13 cellular contexts compared by ENCODE assay signal in genomic region chr6:44084231-44085014, GRCh38. TPM values are rescaled to one million over a fixed set of nuclear protein-coding genes. Genes with fewer than 3 reads are reported as not detected.
DNase-seq lines count a peak whose midpoint lies in the region; ATAC-seq and TF ChIP-seq lines count a peak whose summit lies in the region.
"Had no signal": no experiment of that assay in that cellular context is flagged by ENCODE, and none has a peak within 500 bp of the region (broad histone marks: within the 10 kb centered on the region; RNA-seq: fewer than 3 reads in every experiment).

No MANE protein-coding gene starts in this region.

- no peaks in the 10 kb centered on the region for H3F3A ChIP-seq in DOHH2 (ENCODE audit: control insufficient read depth, insufficient read depth)

- H3K4me1 ChIP-seq in DOHH2 (ENCODE audit: control insufficient read depth, low read length) (peaks cover 30% of the 10 kb centered on the region), endodermal cell (ENCODE audit: control insufficient read depth, insufficient read depth, low read length) (no peaks in the 10 kb centered on the region), upper lobe of left lung (peaks cover 0 to 8% (median 3%) of the 10 kb centered on the region in 4 donors)
- H3K4me1 ChIP-seq: left lung had no signal

- H3K9me3 ChIP-seq in DOHH2 (ENCODE audit: control insufficient read depth, insufficient read depth, low read length) (no peaks in the 10 kb centered on the region), endodermal cell (ENCODE audit: control insufficient read depth, low read length) (no peaks in the 10 kb centered on the region), upper lobe of left lung (no peaks in the 10 kb centered on the region), T-helper 17 cell (ENCODE audit: control insufficient read depth, low read length, poor library complexity, severe bottlenecking) (no peaks in the 10 kb centered on the region)
- H3K9me3 ChIP-seq: left lung had no signal

- H3K36me3 Mint-ChIP-seq in endodermal cell (ENCODE audit: low read depth) (peaks cover 6% of the 10 kb centered on the region), nephron progenitor cell (ENCODE audit: low read depth) (peaks cover 5% of the 10 kb centered on the region), T-helper 17 cell (ENCODE audit: low read depth) (no peaks in the 10 kb centered on the region)

- no peaks in the 10 kb centered on the region for H3K79me2 ChIP-seq in DOHH2 (ENCODE audit: control insufficient read depth, low read length)

- peak overlapping the region; percentile 31; the same call in 1 of the 2 replicates for H3K4me2 ChIP-seq in DOHH2 (ENCODE audit: low read length)

- no peaks in the 10 kb centered on the region for H4K20me1 ChIP-seq in DOHH2 (ENCODE audit: control insufficient read depth, insufficient read depth, low read depth, low read length)

- no peak overlapping the region for H3K27ac ChIP-seq in DOHH2 (ENCODE audit: low read depth, low read length)
- peak overlapping the region; percentile 72 for H3K27ac ChIP-seq in endodermal cell (ENCODE audit: low read depth, low read length)
- H3K27ac ChIP-seq in upper lobe of left lung = no peak overlapping the region
- H3K27ac ChIP-seq: left lung had no signal

- no peaks in the 10 kb centered on the region for H3K9me2 ChIP-seq in DOHH2 (replicated peaks; ENCODE audit: control insufficient read depth, low read length)

- no peak for TF ChIP-seq POLR2A in upper lobe of left lung (IDR thresholded peaks at IDR 0.05)

- no peak overlapping the region for H3K9ac ChIP-seq in endodermal cell (ENCODE audit: extremely low read depth, low read length, poor library complexity, severe bottlenecking)

- H3K4me3 ChIP-seq in DOHH2 (ENCODE audit: low read length) (peak overlapping the region; percentile 44; the same call in 1 of the 2 replicates), endodermal cell (ENCODE audit: low read length) (no peak overlapping the region), upper lobe of left lung (no peak overlapping the region)
- H3K4me3 ChIP-seq: left lung had no signal

- peak; percentile 52 for DNase-seq in NCI-H460 (ENCODE audit: extremely low read depth, low read depth)
- no peak for DNase-seq in endodermal cell
- peak; percentile 28 for DNase-seq in nephron progenitor cell
- DNase-seq in upper lobe of left lung = no peak
- no peak for DNase-seq in T-helper 17 cell
- DNase-seq in activated CD4-positive, alpha-beta T cell treated with anti-CD3 and anti-CD28 coated beads, Interleukin-2, amount 50 U/mL, for 48 hours = no peak
- DNase-seq in stimulated activated CD4-positive, alpha-beta T cell treated with anti-CD3 and anti-CD28 coated beads, Interleukin-4, amount 100 ng/mL, for 24 hours = no peak
- DNase-seq: activated CD4-positive, alpha-beta T cell treated with anti-CD3 and anti-CD28 coated beads for 36 hours; DMS79; left lung; NCI-H526 had no signal

- TF ChIP-seq CTCF in DOHH2 (IDR thresholded peaks at IDR 0.05; ENCODE audit: low read depth, low read length, poor library complexity, severe bottlenecking) (no peak), endodermal cell (conservative IDR thresholded peaks at IDR 0.05) (no peak), nephron progenitor cell (IDR thresholded peaks at IDR 0.05) (no peak), upper lobe of left lung (IDR thresholded peaks at IDR 0.05) (no peak)

- H3K4me3 Mint-ChIP-seq in endodermal cell (no peak overlapping the region), nephron progenitor cell (no peak overlapping the region), T-helper 17 cell (no peak overlapping the region)
- H3K4me3 Mint-ChIP-seq: activated CD4-positive, alpha-beta T cell treated with anti-CD3 and anti-CD28 coated beads for 36 hours; activated T-helper 17 cell treated with anti-CD3 and anti-CD28 coated beads, Interleukin-2, amount 50 U/mL, for 72 hours had no signal

- no peak for ATAC-seq in upper lobe of left lung (ENCODE audit: low FRiP score in 2 of 2)
- ATAC-seq in T-helper 17 cell = no peak
- ATAC-seq: activated CD4-positive, alpha-beta T cell treated with anti-CD3 and anti-CD28 coated beads for 36 hours; activated T-helper 17 cell treated with anti-CD3 and anti-CD28 coated beads, Interleukin-2, amount 50 U/mL, for 72 hours; left lung had no signal

- TF ChIP-seq EP300 in upper lobe of left lung (IDR thresholded peaks at IDR 0.05) = no peak

- H3K36me3 ChIP-seq in DOHH2 (ENCODE audit: control insufficient read depth, low read length) = no peaks in the 10 kb centered on the region
- no peaks in the 10 kb centered on the region for H3K36me3 ChIP-seq in endodermal cell (ENCODE audit: control insufficient read depth, insufficient read depth, low read length)
- peaks cover 0 to 6% (median 2%) of the 10 kb centered on the region in 4 donors for H3K36me3 ChIP-seq in upper lobe of left lung

- no peaks in the 10 kb centered on the region for H3K4me1 Mint-ChIP-seq in endodermal cell
- H3K4me1 Mint-ChIP-seq in nephron progenitor cell = peaks cover 38% of the 10 kb centered on the region
- H3K4me1 Mint-ChIP-seq in T-helper 17 cell = peaks cover 2% of the 10 kb centered on the region
- H3K4me1 Mint-ChIP-seq: activated CD4-positive, alpha-beta T cell treated with anti-CD3 and anti-CD28 coated beads for 36 hours; activated T-helper 17 cell treated with anti-CD3 and anti-CD28 coated beads, Interleukin-2, amount 50 U/mL, for 72 hours had no signal

- H3K9me3 Mint-ChIP-seq in endodermal cell = no peaks in the 10 kb centered on the region
- no peaks in the 10 kb centered on the region for H3K9me3 Mint-ChIP-seq in nephron progenitor cell
- H3K9me3 Mint-ChIP-seq: activated T-helper 17 cell treated with anti-CD3 and anti-CD28 coated beads, Interleukin-2, amount 50 U/mL, for 72 hours had no signal

- H3K27me3 Mint-ChIP-seq in endodermal cell (ENCODE audit: insufficient read depth) = no peaks in the 10 kb centered on the region
- H3K27me3 Mint-ChIP-seq in nephron progenitor cell (ENCODE audit: low read depth, poor library complexity) = no peaks in the 10 kb centered on the region
- no peaks in the 10 kb centered on the region for H3K27me3 Mint-ChIP-seq in T-helper 17 cell
- H3K27me3 Mint-ChIP-seq: activated CD4-positive, alpha-beta T cell treated with anti-CD3 and anti-CD28 coated beads for 36 hours; activated T-helper 17 cell treated with anti-CD3 and anti-CD28 coated beads, Interleukin-2, amount 50 U/mL, for 72 hours had no signal

- H3K27ac Mint-ChIP-seq in endodermal cell = no peak overlapping the region
- no peak overlapping the region for H3K27ac Mint-ChIP-seq in nephron progenitor cell
- no peak overlapping the region for H3K27ac Mint-ChIP-seq in T-helper 17 cell
- H3K27ac Mint-ChIP-seq: activated CD4-positive, alpha-beta T cell treated with anti-CD3 and anti-CD28 coated beads for 36 hours; activated T-helper 17 cell treated with anti-CD3 and anti-CD28 coated beads, Interleukin-2, amount 50 U/mL, for 72 hours had no signal

- no peaks in the 10 kb centered on the region for H3K27me3 ChIP-seq in DOHH2 (ENCODE audit: control insufficient read depth, low read length)
- H3K27me3 ChIP-seq in endodermal cell (ENCODE audit: control insufficient read depth, insufficient read depth, low read length, poor library complexity, severe bottlenecking) = no peaks in the 10 kb centered on the region
- H3K27me3 ChIP-seq in upper lobe of left lung = no peaks in the 10 kb centered on the region
- H3K27me3 ChIP-seq: left lung had no signal

- 90% methylated on average over 11 to 13 of the region's 13 CpGs for WGBS in endodermal cell (ENCODE audit: insufficient coverage in 1 of 2, insufficient read length in 1 of 2), 2 experiments
- 77 to 91% methylated on average over 3 to 13 of the region's 13 CpGs for WGBS in upper lobe of left lung, 2 donors

RNA-seq across cellular contexts. Expression of gene MRPL14, which starts 42.8 kb away (rescaled TPM):
- total RNA-seq in NCI-H460 (2014; rRNA removed; shearing (Covaris generic)) = 41.4 and 43.9 TPM in 2 replicates
- polyA plus RNA-seq in NCI-H460 (2014; cell fraction: nucleus; rRNA removed) = 55.4 and 92.6 TPM in 2 replicates
- total RNA-seq in endodermal cell = 10 to 100 TPM; 66.5 to 69.6 TPM
- 63.6 TPM for polyA plus RNA-seq in endodermal cell (2013, experiment 1 of 2)
- polyA plus RNA-seq in endodermal cell (2013, experiment 2 of 2) = 56.9 TPM
- total RNA-seq in upper lobe of left lung = 100 to 1,000 TPM in 3 of 6 donors, 10 to 100 TPM in 3; 89.1 to 164 (median 97.7) TPM
- total RNA-seq in T-helper 17 cell = 10 to 100 TPM; 13.2 to 13.7 TPM

RNA-seq across cellular contexts. Expression of gene TMEM63B, which starts 42.9 kb away (rescaled TPM):
- total RNA-seq in NCI-H460 (2014; rRNA removed; shearing (Covaris generic)) = 17.7 and 17.8 TPM in 2 replicates
- polyA plus RNA-seq in NCI-H460 (2014; cell fraction: nucleus; rRNA removed) = 24.8 and 31.5 TPM in 2 replicates
- 10 to 100 TPM; 64.6 to 65.2 TPM for total RNA-seq in endodermal cell
- polyA plus RNA-seq in endodermal cell (2013, experiment 1 of 2) = 46.5 TPM
- polyA plus RNA-seq in endodermal cell (2013, experiment 2 of 2) = 41.4 TPM
- total RNA-seq in upper lobe of left lung = 100 to 1,000 TPM in 4 of 6 donors, 10 to 100 TPM in 2; 89.8 to 198 (median 128) TPM
- 10 to 100 TPM; 25.6 to 27.1 TPM for total RNA-seq in T-helper 17 cell

Comparison
In these comparisons a context has a peak if more than half of its experiments do, and no peak if none do; other contexts are left out.
1. DNase-seq: peak in NCI-H460 (single experiment) and nephron progenitor cell (single experiment); none in endodermal cell (single experiment), upper lobe of left lung (0 of 2), T-helper 17 cell (0 of 3), activated CD4-positive, alpha-beta T cell treated with anti-CD3 and anti-CD28 coated beads, Interleukin-2, amount 50 U/mL, for 48 hours (0 of 2) and stimulated activated CD4-positive, alpha-beta T cell treated with anti-CD3 and anti-CD28 coated beads, Interleukin-4, amount 100 ng/mL, for 24 hours (single experiment).